In the genomic region with DNA sequence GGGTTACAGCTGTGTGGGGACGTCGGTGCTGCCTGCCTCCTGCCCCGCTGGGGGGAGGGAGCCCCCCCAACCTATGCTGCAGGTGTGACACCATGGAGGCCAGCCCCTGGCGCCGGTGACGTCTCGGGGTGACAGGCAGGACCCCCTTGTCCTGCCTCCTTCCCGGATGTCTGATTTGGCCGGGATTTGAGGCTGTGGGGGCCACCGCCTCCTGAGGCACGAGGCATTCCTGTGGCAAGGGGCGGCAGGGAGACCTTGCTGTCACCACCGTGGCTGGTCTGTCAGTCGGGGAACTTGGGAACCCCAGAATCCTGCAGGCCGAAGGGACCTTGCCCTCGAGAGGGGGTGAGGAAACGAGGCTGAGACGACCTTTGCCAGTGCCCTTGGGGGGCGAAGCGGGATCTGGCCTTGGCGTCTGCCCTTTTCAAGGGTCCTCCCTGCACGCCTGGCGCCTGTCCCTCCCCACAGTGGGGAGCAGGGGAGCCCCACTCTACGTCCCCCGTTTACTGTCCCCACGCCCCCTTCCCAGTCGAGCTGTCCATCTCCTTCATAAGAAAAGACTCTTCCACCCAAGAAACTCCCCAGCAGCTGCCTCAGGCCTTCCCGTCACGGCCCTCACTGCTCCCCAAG, we compare ENCODE assay signal across 26 cellular contexts.
DNase-seq lines count a peak whose midpoint lies in the region; ATAC-seq and TF ChIP-seq lines count a peak whose summit lies in the region.
"Had no signal": no experiment of that assay in that cellular context is flagged by ENCODE, and none has a peak within 500 bp of the region (broad histone marks: within the 10 kb centered on the region; RNA-seq: fewer than 3 reads in every experiment).

No MANE protein-coding gene starts in this region.

- H3F3A ChIP-seq in PC-9 (ENCODE audit: insufficient read depth, low read depth), result no peaks in the 10 kb centered on the region; the same call in 1 of the 2 replicates

- peak overlapping the region; percentile 14 for H3K23ac ChIP-seq in neuronal stem cell (ENCODE audit: low read depth, low read length, poor library complexity)

- POLR2A ChIA-PET in PC-9 (lab: Charles Lee; ENCODE audit: unreplicated experiment), result interaction anchor here (0.6 kb wide), 1 partner anchor 20 kb away, joined by 3 read pairs; no protein-coding TSS in a partner anchor

- peak; percentile 6 to 10 for ATAC-seq in right cardiac atrium
- ATAC-seq in GM21619 (IDR thresholded peaks at IDR 0.05; ENCODE audit: unreplicated experiment), result no peak
- ATAC-seq: CD8-positive, alpha-beta T cell had no signal

- H2BK15ac ChIP-seq in neuronal stem cell (ENCODE audit: low read length), result no peak overlapping the region

- H3K36me3 Mint-ChIP-seq in IgD-negative memory B cell, result peaks cover 5% of the 10 kb centered on the region
- H3K36me3 Mint-ChIP-seq: CD8-positive, alpha-beta T cell had no signal

- H3K27me3 ChIP-seq in right cardiac atrium (ENCODE audit: control insufficient read depth, insufficient read depth) (no peaks in the 10 kb centered on the region), neuronal stem cell (ENCODE audit: control insufficient read depth in 3 of 3, insufficient read depth in 3 of 3, low read depth in 1 of 3, low read length in 3 of 3) (no peaks in the 10 kb centered on the region), PC-9 (ENCODE audit: insufficient read depth, low read depth) (no peaks in the 10 kb centered on the region), HAP-1 (ENCODE audit: low read depth) (no peaks in the 10 kb centered on the region)
- H3K27me3 ChIP-seq: ovary, tibial nerve had no signal

- no peaks in the 10 kb centered on the region for H3K79me2 ChIP-seq in PC-9 (ENCODE audit: low read depth)

- H3K79me1 ChIP-seq in neuronal stem cell (ENCODE audit: low read depth, low read length), result no peaks in the 10 kb centered on the region

- no peaks in the 10 kb centered on the region for H3K9me3 Mint-ChIP-seq in IgD-negative memory B cell
- H3K9me3 Mint-ChIP-seq: CD8-positive, alpha-beta T cell; T-helper 1 cell treated with Interleukin-12 subunit alpha and Interleukin-12 subunit beta and Interleukin-4 antibody, amounts not matched to agents 30 μg/mL and 1 μg/mL, for 36 hours had no signal

- H2AK5ac ChIP-seq in neuronal stem cell (ENCODE audit: low read depth, low read length), result peak overlapping the region; percentile 41

- H3K9me2 ChIP-seq in PC-9 (ENCODE audit: insufficient read depth), result no peaks in the 10 kb centered on the region

- peak overlapping the region; percentile 17 for H3K9ac ChIP-seq in neuronal stem cell (ENCODE audit: low read depth, low read length, poor library complexity)

- H3K4ac ChIP-seq in neuronal stem cell (ENCODE audit: low read length), result no peak overlapping the region

- H2BK120ac ChIP-seq in neuronal stem cell (ENCODE audit: low read depth, low read length), result no peak overlapping the region

- H3K14ac ChIP-seq in neuronal stem cell (ENCODE audit: low read length), result peak overlapping the region; percentile 15

- no peak overlapping the region for H2AFZ ChIP-seq in neuronal stem cell (ENCODE audit: low read length)
- no peak overlapping the region for H2AFZ ChIP-seq in PC-9

- TF ChIP-seq CTCF in PC-9 (conservative IDR thresholded peaks at IDR 0.05), result no peak

- H3K36me3 ChIP-seq in neuronal stem cell (replicated peaks in 1 of 2; ENCODE audit: control insufficient read depth in 2 of 2, insufficient read depth in 2 of 2, low read length in 2 of 2) (no peaks in the 10 kb centered on the region), PC-9 (ENCODE audit: low read depth) (no peaks in the 10 kb centered on the region), HAP-1 (replicated peaks) (no peaks in the 10 kb centered on the region)
- H3K36me3 ChIP-seq: left lung, ovary, tibial nerve had no signal

- H3K4me1 ChIP-seq in right cardiac atrium (ENCODE audit: control insufficient read depth, insufficient read depth, low read length) (no peaks in the 10 kb centered on the region), neuronal stem cell (ENCODE audit: control insufficient read depth in 2 of 2, insufficient read depth in 1 of 2, low read depth in 1 of 2, low read length in 2 of 2) (peaks cover 0 to 7% of the 10 kb centered on the region in 2 donors), PC-9 (replicated peaks; ENCODE audit: insufficient read depth) (peaks cover 16% of the 10 kb centered on the region), HAP-1 (no peaks in the 10 kb centered on the region)

- intact Hi-C loops in right cardiac atrium (cut with DNase I), result no loop called here
- intact Hi-C loops in PC-9 (cut with micrococcal nuclease; ENCODE audit: unreplicated experiment), result no loop called here

- H3K4me2 ChIP-seq in neuronal stem cell (ENCODE audit: insufficient read depth, low read length, poor library complexity, severe bottlenecking) (no peak overlapping the region), PC-9 (no peak overlapping the region)

- no peaks in the 10 kb centered on the region for H3K9me3 ChIP-seq in right cardiac atrium (ENCODE audit: control insufficient read depth, low read length)
- peaks cover 0 to 9% of the 10 kb centered on the region in 2 donors for H3K9me3 ChIP-seq in neuronal stem cell (replicated peaks in 1 of 2; ENCODE audit: control insufficient read depth in 2 of 2, insufficient read depth in 1 of 2, low read depth in 1 of 2, low read length in 2 of 2)
- H3K9me3 ChIP-seq in PC-9 (ENCODE audit: insufficient read depth, low read depth), result no peaks in the 10 kb centered on the region
- no peaks in the 10 kb centered on the region for H3K9me3 ChIP-seq in HAP-1
- H3K9me3 ChIP-seq: left lung, ovary, tibial nerve had no signal

- DNase-seq in Ammon's horn (ENCODE audit: low spot score) (peak; percentile 1), right cardiac atrium (no peak), neuronal stem cell (ENCODE audit: low spot score) (no peak), PC-9 (no peak), kidney glomerular epithelial cell (lab: John Stamatoyannopoulos, UW) (no peak), HAP-1 (ENCODE audit: low spot score in 2 of 2) (no peak)
- DNase-seq: activated CD4-positive, alpha-beta T cell treated with anti-CD3 and anti-CD28 coated beads, Interleukin-2, amount 50 U/mL, for 1 hour; activated gamma-delta T cell treated with Interleukin-2 at 50 U/mL for 16 hours; activated T-cell treated with anti-CD3 and anti-CD28 coated beads for 4 hours; central memory CD4-positive, alpha-beta T cell; effector memory CD4-positive, alpha-beta T cell; GOT3; KG1; NCI-H1694 treated with DMSO at 0.1 percent for 48 hours; NCI-H748 treated with DMSO at 0.1 percent for 48 hours; OCI-M1; ovary; SHP77 treated with DMSO at 0.1 percent for 48 hours; stimulated activated CD4-positive, alpha-beta T cell treated with anti-CD3 and anti-CD28 coated beads, Interleukin-2, amount 100 ng/mL, for 24 hours; stimulated activated naive CD4-positive, alpha-beta T cell treated with Interleukin-2 at 50 U/mL for 16 hours had no signal

- H2BK12ac ChIP-seq in neuronal stem cell (ENCODE audit: low read length), result no peak overlapping the region

- H3K27ac Mint-ChIP-seq in IgD-negative memory B cell, result peak overlapping the region in 2 of 3 donors; percentile 76 to 94
- H3K27ac Mint-ChIP-seq: CD8-positive, alpha-beta T cell; T-helper 1 cell treated with Interleukin-12 subunit alpha and Interleukin-12 subunit beta and Interleukin-4 antibody, amounts not matched to agents 30 μg/mL and 1 μg/mL, for 36 hours had no signal

- 88% methylated on average over 29 of the region's 29 CpGs for WGBS in right cardiac atrium
- no CpG with 5 or more reads among the region's 29 CpGs for whole genome bisulfite sequencing in neuronal stem cell (ENCODE audit: extremely low coverage in 2 of 2, insufficient read length in 2 of 2, insufficient replicate concordance in 1 of 2), 2 donors

- H4K20me1 ChIP-seq in PC-9 (ENCODE audit: insufficient read depth), result no peaks in the 10 kb centered on the region

- H3K4me3 ChIP-seq in right cardiac atrium (ENCODE audit: low read length), result no peak overlapping the region
- H3K4me3 ChIP-seq in neuronal stem cell (ENCODE audit: low read length in 2 of 2), result no peak overlapping the region
- no peak overlapping the region for H3K4me3 ChIP-seq in PC-9
- no peak overlapping the region for H3K4me3 ChIP-seq in HAP-1
- H3K4me3 ChIP-seq: left lung, ovary, tibial nerve had no signal

- H3K27ac ChIP-seq in right cardiac atrium (ENCODE audit: low read length) (no peak overlapping the region), neuronal stem cell (replicated peaks; ENCODE audit: low read length) (no peak overlapping the region), PC-9 (no peak overlapping the region)
- H3K27ac ChIP-seq: ovary had no signal

- H2BK5ac ChIP-seq in neuronal stem cell (ENCODE audit: low read length), result no peak overlapping the region

- in situ Hi-C loops in HAP-1 (cut with MboI; ENCODE audit: low sequenced_read_pairs), result no loop called here

- H3K27me3 Mint-ChIP-seq in IgD-negative memory B cell, result peaks cover 5% of the 10 kb centered on the region

- no peak overlapping the region for H4K8ac ChIP-seq in neuronal stem cell (ENCODE audit: low read depth, low read length)

- BruUV-seq in PC-9 (replicated peaks; lab: Mats Ljungman, UMichigan), result no TSS peak

- CTCF ChIA-PET in PC-9 (lab: Charles Lee), result no interaction called here

- no peak overlapping the region for H3K4me3 Mint-ChIP-seq in IgD-negative memory B cell
- H3K4me3 Mint-ChIP-seq: CD8-positive, alpha-beta T cell; T-helper 1 cell treated with Interleukin-12 subunit alpha and Interleukin-12 subunit beta and Interleukin-4 antibody, amounts not matched to agents 30 μg/mL and 1 μg/mL, for 36 hours had no signal

- H4K91ac ChIP-seq in neuronal stem cell (ENCODE audit: low read depth, low read length, poor library complexity), result no peak overlapping the region

- H3K4me1 Mint-ChIP-seq in IgD-negative memory B cell, result peaks cover 6 to 10% (median 10%) of the 10 kb centered on the region in 3 donors

- H3K18ac ChIP-seq in neuronal stem cell (ENCODE audit: low read length), result no peak overlapping the region
